8 cellular contexts compared by ENCODE assay signal in genomic region chr16:15949210-15950166, GRCh38. TPM values are rescaled to one million over a fixed set of nuclear protein-coding genes. Genes with fewer than 3 reads are reported as not detected.
DNase-seq lines count a peak whose midpoint lies in the region; ATAC-seq and TF ChIP-seq lines count a peak whose summit lies in the region.

ABCC1 (plus strand) TSS chr16:15949616; CDS start chr16:15949752, 136 bp downstream.

- WGBS in heart right ventricle, 2 donors: 1% methylated on average over 57 to 100 of the region's 112 CpGs

- H3K9me3 Mint-ChIP-seq in activated naive CD4-positive, alpha-beta T cell treated with anti-CD3 and anti-CD28 coated beads, Interleukin-2, amount 50 U/mL, for 72 hours: no peaks in the 10 kb centered on the region

- ATAC-seq in HG03135 (IDR thresholded peaks at IDR 0.05; ENCODE audit: unreplicated experiment): peak; percentile 63
- peak; percentile 62 to 88 for ATAC-seq in activated naive CD4-positive, alpha-beta T cell treated with anti-CD3 and anti-CD28 coated beads, Interleukin-2, amount 50 U/mL, for 72 hours
- ATAC-seq in heart right ventricle: peak; percentile 43 to 89 (median 74)

- H3K27ac ChIP-seq in heart right ventricle (peak within 1 kb of the TSS; percentile 42 to 94 (median 83)), rectal smooth muscle tissue (ENCODE audit: low read depth, low read length) (peak within 1 kb of the TSS; percentile 76)

- H3K27me3 ChIP-seq in heart right ventricle (no peaks in the 10 kb centered on the region), rectal smooth muscle tissue (ENCODE audit: control insufficient read depth, insufficient read depth, low read length) (no peaks in the 10 kb centered on the region)

- H3K36me3 ChIP-seq in heart right ventricle: no peaks in the 10 kb centered on the region
- no peaks in the 10 kb centered on the region for H3K36me3 ChIP-seq in rectal smooth muscle tissue (ENCODE audit: control insufficient read depth, insufficient read depth, low read length)

- H3K9ac ChIP-seq in rectal smooth muscle tissue (ENCODE audit: low read length): peak within 1 kb of the TSS; percentile 45

- DNase-seq in NCI-H345 (lab: John Stamatoyannopoulos, UW) (peak; percentile 31), NCI-H345 treated with DMSO at 0.1 percent for 48 hours (lab: John Stamatoyannopoulos, UW; ENCODE audit: unreplicated experiment) (no peak), SK-N-DZ (ENCODE audit: low spot score) (peak; percentile 42), heart right ventricle (peak; percentile 23 to 56), middle frontal gyrus (ENCODE audit: extremely low spot score, low spot score) (no peak)
- peak; percentile 43 to 75 for DNase-seq in activated naive CD4-positive, alpha-beta T cell treated with anti-CD3 and anti-CD28 coated beads, Interleukin-2, amount 50 U/mL, for 72 hours (ENCODE audit: low spot score in 2 of 2)

- H3K4me1 ChIP-seq in heart right ventricle: peaks cover 0 to 49% (median 32%) of the 10 kb centered on the region in 9 donors
- peaks cover 8% of the 10 kb centered on the region for H3K4me1 ChIP-seq in rectal smooth muscle tissue (ENCODE audit: control insufficient read depth, insufficient read depth, low read length)

- TF ChIP-seq CTCF in heart right ventricle (IDR thresholded peaks at IDR 0.05): peak in 1 of 9 donors; percentile 13

- intact Hi-C loops in heart right ventricle (cut with DNase I): loop anchor here in 9 of 10 donors (5.0 to 10.0 kb wide), 10 partner anchors 53 to 173 kb away; partner anchors contain the start of gene CEP20 (in 3 of the 9)

- H3K9me3 ChIP-seq in heart right ventricle: no peaks in the 10 kb centered on the region

- H3K4me3 ChIP-seq in heart right ventricle (peak within 1 kb of the TSS; percentile 61 to 94 (median 86)), rectal smooth muscle tissue (ENCODE audit: low read length) (peak within 1 kb of the TSS; percentile 81)

- H3K36me3 Mint-ChIP-seq in activated naive CD4-positive, alpha-beta T cell treated with anti-CD3 and anti-CD28 coated beads, Interleukin-2, amount 50 U/mL, for 72 hours: peaks cover 18 to 28% of the 10 kb centered on the region in 2 donors

- H3K27ac Mint-ChIP-seq in activated naive CD4-positive, alpha-beta T cell treated with anti-CD3 and anti-CD28 coated beads, Interleukin-2, amount 50 U/mL, for 72 hours: peak within 1 kb of the TSS; percentile 90 to 99

RNA-seq across cellular contexts. Expression of gene ABCC1, which starts in this region (rescaled TPM):
- 17.3 and 21.3 TPM in 2 replicates for polyA plus RNA-seq in SK-N-DZ (2014; cell fraction: cytosol; rRNA removed)
- polyA plus RNA-seq in SK-N-DZ (2014; cell fraction: nucleus; rRNA removed): 12.6 and 19.8 TPM in 2 replicates
- 10 to 100 TPM; 51.8 to 66.9 TPM for total RNA-seq in activated naive CD4-positive, alpha-beta T cell treated with anti-CD3 and anti-CD28 coated beads, Interleukin-2, amount 50 U/mL, for 72 hours
- total RNA-seq in heart right ventricle: 10 to 100 TPM; 15.1 to 32.8 (median 22.0) TPM
- polyA plus RNA-seq in heart right ventricle: 10 to 100 TPM in 1 of 2 donors, 1 to 10 TPM in 1; 6.1 to 14.9 TPM

Comparison
In these comparisons a context has a peak if more than half of its experiments do, and no peak if none do; other contexts are left out.
1. DNase-seq: peak in NCI-H345 (single experiment), SK-N-DZ (single experiment), activated naive CD4-positive, alpha-beta T cell treated with anti-CD3 and anti-CD28 coated beads, Interleukin-2, amount 50 U/mL, for 72 hours (2 of 2) and heart right ventricle (2 of 2); none in NCI-H345 treated with DMSO at 0.1 percent for 48 hours (single experiment) and middle frontal gyrus (single experiment).
2. Peak in every context shown above with its lines, with median percentiles within 50 percentile points of each other: ATAC-seq.